In the genomic region with DNA sequence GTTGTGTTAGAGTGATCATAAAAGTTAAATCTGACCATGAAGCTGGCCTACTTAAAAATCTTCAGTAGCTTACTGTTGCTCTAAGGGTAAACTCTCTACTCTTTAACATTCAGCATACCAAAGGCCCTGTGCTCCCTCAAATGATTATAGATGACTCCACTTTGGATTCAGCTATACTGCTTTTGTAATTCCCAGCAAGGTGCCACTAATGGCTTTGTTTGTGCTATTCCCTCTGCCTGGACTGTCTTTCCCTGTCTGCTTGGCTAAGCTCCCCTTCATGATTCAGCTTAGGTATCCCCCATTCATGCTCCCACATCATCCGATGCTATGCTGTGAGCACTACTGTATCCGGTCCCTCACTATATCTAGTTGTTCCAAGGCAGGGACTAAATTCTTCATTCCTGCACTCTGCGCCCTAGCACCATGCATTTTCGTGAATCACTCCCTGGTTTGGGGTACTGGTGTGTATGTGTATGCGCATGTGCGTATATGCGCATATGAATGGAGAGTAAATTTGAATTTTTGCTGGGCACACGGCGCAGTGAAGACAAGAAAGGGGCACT, we compare ENCODE assay signal across 7 cellular contexts. TPM values are rescaled to one million over a fixed set of nuclear protein-coding genes. Genes with fewer than 3 reads are reported as not detected.
DNase-seq lines count a peak whose midpoint lies in the region; ATAC-seq, FAIRE-seq and TF ChIP-seq lines count a peak whose summit lies in the region.

No MANE protein-coding gene starts in this region.

- peak overlapping the region; percentile 40; the same call in 1 of the 2 replicates for H3K4me2 ChIP-seq in GM12878 (ENCODE audit: control insufficient read depth, insufficient read depth)

- no TSS peak for BruUV-seq in GM12878 (replicated peaks; lab: Mats Ljungman, UMichigan)

- TF ChIP-seq CTCF in GM12878 (IDR thresholded peaks at IDR 0.05 in 2 of 3, conservative IDR thresholded peaks at IDR 0.05 in 1 of 3; ENCODE audit: control insufficient read depth in 2 of 3, extremely low read depth in 1 of 3, insufficient read depth in 1 of 3, low read depth in 3 of 3, low read length in 3 of 3): no peak
- TF ChIP-seq CTCF in thoracic aorta (IDR thresholded peaks at IDR 0.05): no peak

- DNase-seq in GM12878 (ENCODE audit: low read depth, low spot score) (no peak), left colon (no peak), thoracic aorta (ENCODE audit: low spot score) (no peak), GM12892 (ENCODE audit: insufficient read length) (no peak), retina (no peak)

- SMC1A ChIA-PET in GM12878 (lab: Charles Lee; ENCODE audit: uncharacterized antibody, unreplicated experiment): interaction anchor here (0.7 to 1.9 kb wide), 3 partner anchors 12 to 31 kb away, joined by 3 to 4 read pairs (median 3); no protein-coding TSS in a partner anchor

- TF ChIP-seq RAD21 in GM12878 (IDR thresholded peaks at IDR 0.05; ENCODE audit: insufficient read depth, low read depth, low read length): no peak

- H4K20me1 ChIP-seq in GM12878 (ENCODE audit: control insufficient read depth, insufficient read depth): no peaks in the 10 kb centered on the region

- no peak for TF ChIP-seq EP300 in GM12878 (IDR thresholded peaks at IDR 0.05; ENCODE audit: borderline replicate concordance in 1 of 2, control insufficient read depth in 1 of 2, low read depth in 2 of 2, low read length in 2 of 2)

- peaks cover 8% of the 10 kb centered on the region for H3K79me2 ChIP-seq in GM12878 (ENCODE audit: control insufficient read depth, insufficient read depth, low read length)

- intact Hi-C loops in GM12878 (cut with micrococcal nuclease; ENCODE audit: unreplicated experiment) (loop anchor here (5.0 kb wide), 1 partner anchor 80 kb away; no protein-coding TSS in a partner anchor), left colon (cut with DNase I, micrococcal nuclease) (no loop called here)

- POLR2A ChIA-PET in GM12878 (lab: Charles Lee): interaction anchor here (1.2 kb wide), 1 partner anchor 24 kb away, joined by 5 read pairs; no protein-coding TSS in a partner anchor

- RAD21 ChIA-PET in GM12878 (lab: Charles Lee; ENCODE audit: unreplicated experiment): interaction anchor here (0.6 to 3.4 kb wide), 2 partner anchors 25 to 1028 kb away, joined by 3 to 15 read pairs; no protein-coding TSS in a partner anchor

- H3K9ac ChIP-seq in GM12878 (ENCODE audit: control insufficient read depth, insufficient read depth, low read length): peak overlapping the region; percentile 69

- H3K27ac ChIP-seq in GM12878 (ENCODE audit: control insufficient read depth, insufficient read depth) (peak overlapping the region; percentile 38), thoracic aorta (peak overlapping the region; percentile 72 to 83)

- ATAC-seq in GM19395 (IDR thresholded peaks at IDR 0.05; ENCODE audit: unreplicated experiment) (peak; percentile 65), HG03342 (IDR thresholded peaks at IDR 0.05; ENCODE audit: unreplicated experiment) (peak; percentile 53), GM12878 (peak; percentile 60; the same call in 2 of the 3 replicates), left colon (peak; percentile 33), thoracic aorta (ENCODE audit: insufficient number of reproducible peaks, low FRiP score, low read depth) (peak; percentile 42)

- in situ Hi-C loops in GM12878 (cut with MboI): no loop called here

- H3K27me3 ChIP-seq in GM12878 (replicated peaks in 1 of 2; ENCODE audit: control insufficient read depth in 2 of 2, insufficient read depth in 2 of 2, low read length in 1 of 2) (no peaks in the 10 kb centered on the region), thoracic aorta (replicated peaks; ENCODE audit: insufficient read depth) (no peaks in the 10 kb centered on the region)

- FAIRE-seq in GM12878 (lab: Jason Lieb, UNC) (no peak), GM12892 (lab: Jason Lieb, UNC) (no peak)

- TF ChIP-seq POLR2A in GM12878 (IDR thresholded peaks at IDR 0.05; ENCODE audit: low read depth, low read length) (no peak), GM12892 (IDR thresholded peaks at IDR 0.05; ENCODE audit: low read depth, low read length) (no peak)

- CTCF ChIA-PET in GM12878 (lab: Yijun Ruan, JAX): interaction anchor here (0.7 to 1.5 kb wide), 5 partner anchors 13 to 1996 kb away, joined by 3 to 6 read pairs (median 3); no protein-coding TSS in a partner anchor

- H3K36me3 ChIP-seq in GM12878 (ENCODE audit: control insufficient read depth in 2 of 2, insufficient read depth in 2 of 2, low read length in 1 of 2): no peaks in the 10 kb centered on the region
- H3K36me3 ChIP-seq in thoracic aorta: no peaks in the 10 kb centered on the region

- 43% methylated on average over 9 of the region's 9 CpGs for WGBS in GM12878 (ENCODE audit: insufficient coverage, insufficient replicate concordance, low lambda C conversion rate, missing lambda C conversion rate)

- H2AFZ ChIP-seq in GM12878 (ENCODE audit: control insufficient read depth, low read depth, low read length): peak overlapping the region; percentile 69

- H3K4me3 ChIP-seq in GM12878 (peak overlapping the region; percentile 70; the same call in 1 of the 2 replicates), thoracic aorta (peak overlapping the region; percentile 81)

- H3K9me3 ChIP-seq in GM12878 (replicated peaks; ENCODE audit: control insufficient read depth, insufficient read depth, low read length): no peaks in the 10 kb centered on the region
- no peaks in the 10 kb centered on the region for H3K9me3 ChIP-seq in thoracic aorta

- no peaks in the 10 kb centered on the region for H3K4me1 ChIP-seq in GM12878 (ENCODE audit: control insufficient read depth, insufficient read depth, low read length)
- peaks cover 5 to 13% of the 10 kb centered on the region in 2 donors for H3K4me1 ChIP-seq in thoracic aorta (ENCODE audit: control insufficient read depth in 1 of 2, low read depth in 2 of 2)

TF ChIP-seq in GM12878, 131 proteins besides CTCF, POLR2A, EP300 and RAD21:
- TF ChIP-seq, protein P1, sequence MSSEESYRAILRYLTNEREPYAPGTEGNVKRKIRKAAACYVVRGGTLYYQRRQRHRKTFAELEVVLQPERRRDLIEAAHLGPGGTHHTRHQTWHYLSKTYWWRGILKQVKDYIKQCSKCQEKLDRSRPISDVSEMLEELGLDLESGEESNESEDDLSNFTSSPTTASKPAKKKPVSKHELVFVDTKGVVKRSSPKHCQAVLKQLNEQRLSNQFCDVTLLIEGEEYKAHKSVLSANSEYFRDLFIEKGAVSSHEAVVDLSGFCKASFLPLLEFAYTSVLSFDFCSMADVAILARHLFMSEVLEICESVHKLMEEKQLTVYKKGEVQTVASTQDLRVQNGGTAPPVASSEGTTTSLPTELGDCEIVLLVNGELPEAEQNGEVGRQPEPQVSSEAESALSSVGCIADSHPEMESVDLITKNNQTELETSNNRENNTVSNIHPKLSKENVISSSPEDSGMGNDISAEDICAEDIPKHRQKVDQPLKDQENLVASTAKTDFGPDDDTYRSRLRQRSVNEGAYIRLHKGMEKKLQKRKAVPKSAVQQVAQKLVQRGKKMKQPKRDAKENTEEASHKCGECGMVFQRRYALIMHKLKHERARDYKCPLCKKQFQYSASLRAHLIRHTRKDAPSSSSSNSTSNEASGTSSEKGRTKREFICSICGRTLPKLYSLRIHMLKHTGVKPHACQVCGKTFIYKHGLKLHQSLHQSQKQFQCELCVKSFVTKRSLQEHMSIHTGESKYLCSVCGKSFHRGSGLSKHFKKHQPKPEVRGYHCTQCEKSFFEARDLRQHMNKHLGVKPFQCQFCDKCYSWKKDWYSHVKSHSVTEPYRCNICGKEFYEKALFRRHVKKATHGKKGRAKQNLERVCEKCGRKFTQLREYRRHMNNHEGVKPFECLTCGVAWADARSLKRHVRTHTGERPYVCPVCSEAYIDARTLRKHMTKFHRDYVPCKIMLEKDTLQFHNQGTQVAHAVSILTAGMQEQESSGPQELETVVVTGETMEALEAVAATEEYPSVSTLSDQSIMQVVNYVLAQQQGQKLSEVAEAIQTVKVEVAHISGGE (CRISPR knock-in tag; IDR thresholded peaks at IDR 0.05): no peak
- TF ChIP-seq FOXK2 (IDR thresholded peaks at IDR 0.05): no peak
- TF ChIP-seq CREB1 (IDR thresholded peaks at IDR 0.05; ENCODE audit: low read depth): no peak
- no peak for TF ChIP-seq NR2C2 (IDR thresholded peaks at IDR 0.05; ENCODE audit: borderline replicate concordance, control insufficient read depth, insufficient read length, low read depth)
- TF ChIP-seq PAX5 (IDR thresholded peaks at IDR 0.05; ENCODE audit: borderline replicate concordance, low read depth, low read length): no peak
- TF ChIP-seq TCF3 (IDR thresholded peaks at IDR 0.05; ENCODE audit: borderline replicate concordance, insufficient read depth, low read depth, low read length): no peak
- TF ChIP-seq YY1 (IDR thresholded peaks at IDR 0.05; ENCODE audit: low read depth, low read length): no peak
- no peak for TF ChIP-seq HCFC1 (IDR thresholded peaks at IDR 0.05; ENCODE audit: low read length)
- no peak for TF ChIP-seq ATF7 (IDR thresholded peaks at IDR 0.05; ENCODE audit: low read depth)
- TF ChIP-seq LARP7 (IDR thresholded peaks at IDR 0.05): no peak
- no peak for TF ChIP-seq BMI1 (IDR thresholded peaks at IDR 0.05; ENCODE audit: borderline replicate concordance)
- TF ChIP-seq TARDBP (IDR thresholded peaks at IDR 0.05; ENCODE audit: borderline replicate concordance): no peak

RNA-seq across cellular contexts. Expression of gene PBDC1, which starts 0.5 kb away (rescaled TPM):
- 5.1 and 7.8 TPM in 2 replicates for total RNA-seq in GM12878 (2013; cell fraction: nucleolus; rRNA removed)
- 8.7 and 12.9 TPM in 2 replicates for total RNA-seq in GM12878 (2014; rRNA removed)
- 20.6 and 24.0 TPM in 2 replicates for total RNA-seq in GM12878 (2014; rRNA removed; fragmentation: Illumina TruSeq; extraction: Trizol)
- 23.3 and 23.7 TPM in 2 replicates for total RNA-seq in GM12878 (2021)
- polyA plus RNA-seq in GM12878 (2011; ENCODE audit: low read depth): 24.6 TPM
- polyA plus RNA-seq in GM12878 (2011; rRNA removed): 33.4 and 40.2 TPM in 2 replicates
- polyA plus RNA-seq in GM12878 (2011; cell fraction: cytosol; rRNA removed): 25.9 and 28.0 TPM in 2 replicates
- 12.3 and 14.1 TPM in 2 replicates for polyA plus RNA-seq in GM12878 (2011; cell fraction: nucleus; rRNA removed)
- polyA plus RNA-seq in GM12878 (2012): 30.4 and 40.7 TPM in 2 replicates
- polyA plus RNA-seq in GM12878 (2014; fragmentation: Illumina TruSeq; extraction: Trizol): 59.7 and 71.9 TPM in 2 replicates
- 100 to 1,000 TPM in 1 of 2 experiments, 10 to 100 TPM in 1; 78.1 to 106 TPM for polyA plus RNA-seq in GM12878 (2014; fragmentation: Nextera tagmentation; extraction: Ambion mirVana)
- 22.3 and 30.9 TPM in 2 replicates for polyA plus RNA-seq in GM12878 (2014; rRNA removed)
- 10 to 100 TPM; 47.6 to 50.5 TPM for polyA plus RNA-seq in GM12878 (2016; fragmentation: Nextera tagmentation; extraction: Ambion mirVana)
- polyA minus RNA-seq in GM12878 (2011; rRNA and poly(A)+ RNA removed): 16.5 and 22.0 TPM in 2 replicates
- 5.1 and 6.8 TPM in 2 replicates for polyA minus RNA-seq in GM12878 (2011; cell fraction: cytosol; rRNA and poly(A)+ RNA removed)
- polyA minus RNA-seq in GM12878 (2011; cell fraction: nucleus; rRNA and poly(A)+ RNA removed): 3.6 and 7.2 TPM in 2 replicates
- 10 to 100 TPM; 23.7 to 29.3 TPM for total RNA-seq in left colon
- total RNA-seq in thoracic aorta: 10 to 100 TPM; 10.2 to 19.4 TPM
- 42.6 TPM for polyA plus RNA-seq in GM12892 (2012; ENCODE audit: missing spikeins)
